In genomic region chr10:43606323-43607198, GRCh38 we compare ENCODE assay signal across 8 cellular contexts. TPM values are rescaled to one million over a fixed set of nuclear protein-coding genes. Genes with fewer than 3 reads are reported as not detected.
DNase-seq lines count a peak whose midpoint lies in the region; ATAC-seq, FAIRE-seq and TF ChIP-seq lines count a peak whose summit lies in the region.

TSS of gene ZNF485 (plus strand) at chr10:43606438. CDS start at chr10:43607051, 613 bp downstream.

- H4K5ac ChIP-seq in H1 (ENCODE audit: insufficient read length, low read depth, low read length): no peak within 1 kb of the TSS

- peaks cover 24% of the 10 kb centered on the region for H3K36me3 Mint-ChIP-seq in memory B cell

- peak within 1 kb of the TSS; percentile 75 for H3K18ac ChIP-seq in H1 (ENCODE audit: extremely low read depth, low read length)

- H2AFZ ChIP-seq in H1 (ENCODE audit: low read length): peak within 1 kb of the TSS; percentile 31

- peak within 1 kb of the TSS; percentile 64 to 76 for H3K4me2 ChIP-seq in H1 (ENCODE audit: insufficient read depth in 1 of 2, low read depth in 2 of 2, low read length in 2 of 2)

- no peak within 1 kb of the TSS for H3K14ac ChIP-seq in H1 (ENCODE audit: insufficient read length)

- H3K23ac ChIP-seq in H1 (ENCODE audit: insufficient read length): no peak within 1 kb of the TSS

- H3K27me3 ChIP-seq in H1 (replicated peaks in 1 of 4; ENCODE audit: control insufficient read depth in 3 of 4, extremely low read depth in 1 of 4, insufficient read depth in 3 of 4, low read length in 3 of 4): peaks cover 0 to 5% (median 2%) of the 10 kb centered on the region in 4 experiments; a peak in 2 of 7 replicates

- peak within 1 kb of the TSS; percentile 47 to 69 (median 53) for H3K4me3 ChIP-seq in H1 (ENCODE audit: extremely low read depth in 1 of 4, insufficient read depth in 2 of 4, low read depth in 3 of 4, low read length in 4 of 4)

- no peaks in the 10 kb centered on the region for H3K79me1 ChIP-seq in H1 (ENCODE audit: low read depth, low read length)

- peaks cover 0 to 2% (median 0%) of the 10 kb centered on the region in 4 experiments; a peak in 1 of 7 replicates for H3K4me1 ChIP-seq in H1 (replicated peaks in 1 of 4; ENCODE audit: control insufficient read depth in 3 of 4, insufficient read depth in 4 of 4, low read length in 3 of 4)

- H4K91ac ChIP-seq in H1 (replicated peaks; ENCODE audit: insufficient read length, low read length): peak within 1 kb of the TSS; percentile 60

- H3K27ac ChIP-seq in H1 (ENCODE audit: low read depth, low read length): no peak within 1 kb of the TSS

- peak; percentile 58 to 64 for DNase-seq in AML-193 (lab: John Stamatoyannopoulos, UW)
- DNase-seq in NCI-H82 treated with DMSO at 0.1 percent for 48 hours (lab: John Stamatoyannopoulos, UW; ENCODE audit: unreplicated experiment): peak; percentile 27
- DNase-seq in activated CD8-positive, alpha-beta memory T cell treated with anti-CD3 and anti-CD28 coated beads for 4 hours (ENCODE audit: low read depth in 2 of 2): peak; percentile 44 to 47
- DNase-seq in H1 (ENCODE audit: low read depth in 1 of 2, low spot score in 2 of 2): peak; percentile 33 to 85
- peak; percentile 25 to 59 for DNase-seq in memory B cell (ENCODE audit: low spot score in 2 of 2)
- DNase-seq in stimulated activated CD8-positive, alpha-beta memory T cell treated with anti-CD3 and anti-CD28 coated beads, Interleukin-12 subunit alpha, Interleukin-12 subunit beta, amount 100 ng/mL, for 1 hour (ENCODE audit: low read depth): peak; percentile 52

- TF ChIP-seq CTCF in H1 (IDR thresholded peaks at IDR 0.05; ENCODE audit: control extremely low read depth in 1 of 3, insufficient read depth in 1 of 3, low read depth in 1 of 3, low read length in 3 of 3): no peak

- no peak within 1 kb of the TSS for H3K56ac ChIP-seq in H1 (replicated peaks; ENCODE audit: insufficient read length, low read depth, low read length)

- peaks cover 0 to 3% (median 1%) of the 10 kb centered on the region in 4 experiments; a peak in 4 of 8 replicates for H3K36me3 ChIP-seq in H1 (ENCODE audit: control insufficient read depth in 2 of 4, insufficient read depth in 4 of 4, low read length in 3 of 4)

- H3K4me3 Mint-ChIP-seq in memory B cell: peak within 1 kb of the TSS; percentile 83

- H3K79me2 ChIP-seq in H1 (ENCODE audit: control insufficient read depth in 1 of 2, insufficient read depth in 2 of 2, low read length in 2 of 2): no peaks in the 10 kb centered on the region

- no peak within 1 kb of the TSS for H3K4ac ChIP-seq in H1 (replicated peaks; ENCODE audit: insufficient read length, low read depth, low read length)

- TF ChIP-seq POLR2A in H1 (IDR thresholded peaks at IDR 0.05; ENCODE audit: control extremely low read depth in 1 of 2, low read depth in 2 of 2, low read length in 2 of 2): peak in 1 of 2 experiments; percentile 75; a peak in 2 of 3 replicates

- no peak within 1 kb of the TSS for H2AK5ac ChIP-seq in H1 (ENCODE audit: low read depth, low read length)

- FAIRE-seq in H1 (lab: Jason Lieb, UNC): no peak

- TF ChIP-seq RAD21 in H1 (IDR thresholded peaks at IDR 0.05 in 1 of 2, conservative IDR thresholded peaks at IDR 0.05 in 1 of 2; ENCODE audit: low read depth in 2 of 2, low read length in 2 of 2): no peak

- peak within 1 kb of the TSS; percentile 49 for H3K27ac Mint-ChIP-seq in memory B cell

- H3K9me3 Mint-ChIP-seq in memory B cell: peaks cover 2% of the 10 kb centered on the region

- POLR2A ChIA-PET in H1 (lab: Charles Lee; ENCODE audit: partially characterized antibody): interaction anchor here (0.9 to 1.7 kb wide), 3 partner anchors 17 to 44 kb away, joined by 3 to 4 read pairs (median 3); no protein-coding TSS in a partner anchor

- 9% methylated on average over 48 of the region's 58 CpGs; no CpG with 5 or more reads in 1 of the 2 experiments for WGBS in H1 (ENCODE audit: extremely low coverage in 1 of 2, insufficient coverage in 1 of 2, insufficient read length in 1 of 2, insufficient replicate concordance in 2 of 2, low coverage in 1 of 2, low lambda C conversion rate in 2 of 2, missing lambda C conversion rate in 1 of 2), 2 experiments

- 0 out of 2 replicates have a peak within 1 kb of the TSS, but pooled peaks have one; percentile 2 for H4K8ac ChIP-seq in H1 (ENCODE audit: extremely low read depth, insufficient read depth, low read length)

- peaks cover 5 to 7% of the 10 kb centered on the region in 2 experiments; a peak in 2 of 4 replicates for H3K9me3 ChIP-seq in H1 (ENCODE audit: insufficient read depth in 2 of 2, low read depth in 1 of 2, low read length in 1 of 2)

- CTCF ChIA-PET in H1 (lab: Charles Lee; ENCODE audit: partially characterized antibody): no interaction called here

- no peaks in the 10 kb centered on the region; the same call in 1 of the 2 replicates for H3K23me2 ChIP-seq in H1 (ENCODE audit: low read depth, low read length)

- 0 out of 2 replicates have a peak within 1 kb of the TSS, but pooled peaks have one; percentile 13 for H2BK5ac ChIP-seq in H1 (ENCODE audit: low read depth, low read length)

- no peak within 1 kb of the TSS for H2BK120ac ChIP-seq in H1 (replicated peaks; ENCODE audit: low read depth, low read length)

- no peak within 1 kb of the TSS for H2BK12ac ChIP-seq in H1 (ENCODE audit: low read depth, low read length)

- no peak for TF ChIP-seq EP300 in H1 (IDR thresholded peaks at IDR 0.05; ENCODE audit: borderline replicate concordance in 1 of 2, low read depth in 2 of 2, low read length in 2 of 2)

- peaks cover 11% of the 10 kb centered on the region for H3K4me1 Mint-ChIP-seq in memory B cell

- H4K20me1 ChIP-seq in H1 (replicated peaks in 1 of 2; ENCODE audit: control insufficient read depth in 1 of 2, insufficient read depth in 2 of 2, low read length in 2 of 2): no peaks in the 10 kb centered on the region

- ATAC-seq in GM19023 (IDR thresholded peaks at IDR 0.05; ENCODE audit: unreplicated experiment) (peak; percentile 100), HG03175 (IDR thresholded peaks at IDR 0.05; ENCODE audit: unreplicated experiment) (peak; percentile 99), memory B cell (ENCODE audit: low read depth) (peak; percentile 92)

- no peak within 1 kb of the TSS for H2BK15ac ChIP-seq in H1 (ENCODE audit: low read length)

- H3K27me3 Mint-ChIP-seq in memory B cell: peaks cover 3% of the 10 kb centered on the region

- peak within 1 kb of the TSS in 3 of 4 experiments; percentile 20 to 46 (median 38); a peak in 4 of 7 replicates for H3K9ac ChIP-seq in H1 (replicated peaks in 1 of 4; ENCODE audit: extremely low read depth in 1 of 4, low read depth in 3 of 4, low read length in 3 of 4)

- H2BK20ac ChIP-seq in H1 (ENCODE audit: low read length): no peak within 1 kb of the TSS

TF ChIP-seq in H1, 55 proteins besides CTCF, POLR2A, EP300 and RAD21 (continues in another document):
- no peak for TF ChIP-seq HDAC2 (IDR thresholded peaks at IDR 0.05; ENCODE audit: borderline replicate concordance in 1 of 2, low read depth in 2 of 2, low read length in 2 of 2)
- TF ChIP-seq TAF7 (optimal IDR thresholded peaks at IDR 0.05; ENCODE audit: borderline replicate concordance, low read depth, low read length): no peak
- no peak for TF ChIP-seq EZH2 (IDR thresholded peaks at IDR 0.05; ENCODE audit: low read depth, low read length, severe bottlenecking)
- peak; percentile 82 for TF ChIP-seq POLR2AphosphoS5 (IDR thresholded peaks at IDR 0.05; ENCODE audit: low read depth, low read length)
- no peak for TF ChIP-seq CHD1 (IDR thresholded peaks at IDR 0.05; ENCODE audit: low read depth, low read length)
- TF ChIP-seq GTF2F1 (IDR thresholded peaks at IDR 0.05; ENCODE audit: borderline replicate concordance, low read depth, low read length): no peak
- TF ChIP-seq TEAD4 (IDR thresholded peaks at IDR 0.05; ENCODE audit: low read depth, low read length): no peak
- TF ChIP-seq NANOG (IDR thresholded peaks at IDR 0.05; ENCODE audit: insufficient read depth, low read depth, low read length, poor library complexity, severe bottlenecking): no peak
- TF ChIP-seq SUZ12 (IDR thresholded peaks at IDR 0.05; ENCODE audit: low read length): no peak
- peak; percentile 41 for TF ChIP-seq ASH2L (IDR thresholded peaks at IDR 0.05; ENCODE audit: low read length)
- no peak for TF ChIP-seq USF2 (IDR thresholded peaks at IDR 0.05; ENCODE audit: low read length)
- peak; percentile 69 for TF ChIP-seq KDM4A (IDR thresholded peaks at IDR 0.05; ENCODE audit: low read depth, low read length, severe bottlenecking)
- no peak for TF ChIP-seq CTBP2 (IDR thresholded peaks at IDR 0.05; ENCODE audit: borderline replicate concordance, insufficient read depth, insufficient read length, low read length)
- TF ChIP-seq HDAC6 (IDR thresholded peaks at IDR 0.05; ENCODE audit: low read depth, low read length): no peak
- no peak for TF ChIP-seq CBX8 (IDR thresholded peaks at IDR 0.05; ENCODE audit: borderline replicate concordance, low read depth, low read length)
- TF ChIP-seq POU5F1 (IDR thresholded peaks at IDR 0.05; ENCODE audit: low read depth, low read length): no peak
- TF ChIP-seq FOSL1 (IDR thresholded peaks at IDR 0.05; ENCODE audit: insufficient read depth, low read depth, low read length): no peak
- TF ChIP-seq KDM5A (IDR thresholded peaks at IDR 0.05; ENCODE audit: low read length): no peak
- no peak for TF ChIP-seq JUND (IDR thresholded peaks at IDR 0.05; ENCODE audit: low read length)

RNA-seq across cellular contexts. Expression of gene ZNF485, which starts in this region (rescaled TPM):
- 5.9 and 8.2 TPM in 2 replicates for total RNA-seq in H1 (2021; fragmentation: NEBNext Ultra II Directional; extraction: Animal tissue kit (Norgen Biotek cat#: 25700))
- polyA plus RNA-seq in H1 (2011; rRNA removed): 2.5 and 3.2 TPM in 2 replicates
- 3.0 TPM for polyA plus RNA-seq in H1 (2011; cell fraction: cytosol; rRNA removed)
- 6.5 TPM for polyA plus RNA-seq in H1 (2011; cell fraction: nucleus; rRNA removed)
- polyA plus RNA-seq in H1 (2012, experiment 1 of 2): 2.7 to 4.3 TPM (median 3.3 TPM) in 4 replicates
- 0.30 TPM for polyA plus RNA-seq in H1 (2012, experiment 2 of 2)
- polyA plus RNA-seq in H1 (2013, experiment 1 of 2): 5.5 TPM
- 4.3 TPM for polyA plus RNA-seq in H1 (2013, experiment 2 of 2)
- polyA minus RNA-seq in H1 (2011; rRNA and poly(A)+ RNA removed): 7.4 and 7.9 TPM in 2 replicates
- 10.9 TPM for polyA minus RNA-seq in H1 (2011; cell fraction: cytosol; rRNA and poly(A)+ RNA removed)
- 21.3 TPM for polyA minus RNA-seq in H1 (2011; cell fraction: nucleus; rRNA and poly(A)+ RNA removed)
